ENCODE assay signal across 27 cellular contexts in genomic region chr5:72613515-72613914, GRCh38.
"Had no signal": no experiment of that assay in that cellular context is flagged by ENCODE, and none has a peak within 500 bp of the region (broad histone marks: within the 10 kb centered on the region; RNA-seq: fewer than 3 reads in every experiment).

No MANE protein-coding gene starts in this region.

- FAIRE-seq: RCC 7860 had no signal

- H3K4me3 ChIP-seq: cardiac muscle cell, SJSA1 had no signal

- H3K27me3 Mint-ChIP-seq: activated T-cell treated with anti-CD3 and anti-CD28 coated beads, Interleukin-2, amount 50 U/mL, for 24 hours had no signal

- H3K9me3 Mint-ChIP-seq: activated T-cell treated with anti-CD3 and anti-CD28 coated beads, Interleukin-2, amount 50 U/mL, for 24 hours; activated T-helper 1 cell treated with anti-CD3 and anti-CD28 coated beads, Interleukin-12 subunit alpha, Interleukin-12 subunit beta, Interleukin-2, Interleukin-4 antibody, amounts not matched to agents 30 ng/mL and 10 ng/mL and 1 ng/mL, durations not matched to agents 14 hours and 24 hours and 36 hours; T-helper 2 cell treated with Interferon-gamma antibody and Interleukin-4, amounts not matched to agents 5 μg/mL and 100 μg/mL, for 36 hours; WTC11 had no signal

- H3K27ac ChIP-seq: brain microvascular endothelial cell, cardiac muscle cell, SJSA1 had no signal

- H3K4me1 Mint-ChIP-seq: activated CD8-positive, alpha-beta memory T cell treated with anti-CD3 and anti-CD28 coated beads, Interleukin-2, amount 10 ng/mL, durations not matched to agents 7 days and 5 days had no signal

- ATAC-seq: activated CD8-positive, alpha-beta memory T cell treated with anti-CD3 and anti-CD28 coated beads, Interleukin-2, amount 10 ng/mL, durations not matched to agents 7 days and 5 days; WTC11 had no signal

- H3K27ac Mint-ChIP-seq: activated CD8-positive, alpha-beta memory T cell treated with anti-CD3 and anti-CD28 coated beads, Interleukin-2, amount 10 ng/mL, durations not matched to agents 7 days and 5 days; activated naive CD8-positive, alpha-beta T cell; activated T-cell treated with anti-CD3 and anti-CD28 coated beads, Interleukin-2, amount 50 U/mL, for 24 hours; activated T-helper 1 cell treated with anti-CD3 and anti-CD28 coated beads, Interleukin-12 subunit alpha, Interleukin-12 subunit beta, Interleukin-2, Interleukin-4 antibody, amounts not matched to agents 30 ng/mL and 10 ng/mL and 1 ng/mL, durations not matched to agents 14 hours and 24 hours and 36 hours; T-helper 2 cell treated with Interferon-gamma antibody and Interleukin-4, amounts not matched to agents 5 μg/mL and 100 μg/mL, for 36 hours; WTC11 had no signal

- H3K9me3 ChIP-seq: SJSA1 had no signal

- H3K4me3 Mint-ChIP-seq: activated CD8-positive, alpha-beta memory T cell treated with anti-CD3 and anti-CD28 coated beads, Interleukin-2, amount 10 ng/mL, durations not matched to agents 7 days and 5 days; activated naive CD8-positive, alpha-beta T cell; activated T-cell treated with anti-CD3 and anti-CD28 coated beads, Interleukin-2, amount 50 U/mL, for 24 hours; activated T-helper 1 cell treated with anti-CD3 and anti-CD28 coated beads, Interleukin-12 subunit alpha, Interleukin-12 subunit beta, Interleukin-2, Interleukin-4 antibody, amounts not matched to agents 30 ng/mL and 10 ng/mL and 1 ng/mL, durations not matched to agents 14 hours and 24 hours and 36 hours; T-helper 2 cell treated with Interferon-gamma antibody and Interleukin-4, amounts not matched to agents 5 μg/mL and 100 μg/mL, for 36 hours; WTC11 had no signal

- H3K27me3 ChIP-seq: brain microvascular endothelial cell, cardiac muscle cell, SJSA1 had no signal

- H3K36me3 Mint-ChIP-seq: activated CD8-positive, alpha-beta memory T cell treated with anti-CD3 and anti-CD28 coated beads, Interleukin-2, amount 10 ng/mL, durations not matched to agents 7 days and 5 days; activated naive CD8-positive, alpha-beta T cell; WTC11 had no signal

- DNase-seq: activated CD4-positive, alpha-beta T cell treated with anti-CD3 and anti-CD28 coated beads for 48 hours; activated CD4-positive, alpha-beta T cell treated with anti-CD3 and anti-CD28 coated beads, Interleukin-2, amount 50 U/mL, for 48 hours; activated CD4-positive, CD25-positive, alpha-beta regulatory T cell treated with anti-CD3 and anti-CD28 coated beads, Interleukin-2, amount 50 U/mL, for 72 hours; activated CD8-positive, alpha-beta memory T cell treated with anti-CD3 and anti-CD28 coated beads, Interleukin-2, amount 10 ng/mL, durations not matched to agents 7 days and 5 days; activated effector memory CD4-positive, alpha-beta T cell treated with Interleukin-2 at 50 U/mL for 16 hours; activated naive CD4-positive, alpha-beta T cell treated with Interleukin-2 at 50 U/mL for 16 hours; activated T-cell treated with anti-CD3 and anti-CD28 coated beads, Interleukin-2, amount 50 U/mL, for 24 hours; amygdala; brain microvascular endothelial cell; Kasumi-1; KBM-7; NCI-H1105 treated with DMSO at 0.1 percent for 48 hours; NCI-H1436 treated with DMSO at 0.1 percent for 48 hours; NCI-H187 treated with DMSO at 0.1 percent for 48 hours; NCI-H2081 treated with DMSO at 0.1 percent for 48 hours; NCI-H446; NCI-H524 treated with DMSO at 0.1 percent for 48 hours; NK-92 treated with Interleukin-12 subunit alpha and Interleukin-12 subunit beta, amount 100 ng/mL, for 24 hours; SHP77; SW 1271 had no signal

- H3K36me3 ChIP-seq: brain microvascular endothelial cell, cardiac muscle cell, SJSA1 had no signal
